9 cellular contexts compared by ENCODE assay signal in the genomic region with DNA sequence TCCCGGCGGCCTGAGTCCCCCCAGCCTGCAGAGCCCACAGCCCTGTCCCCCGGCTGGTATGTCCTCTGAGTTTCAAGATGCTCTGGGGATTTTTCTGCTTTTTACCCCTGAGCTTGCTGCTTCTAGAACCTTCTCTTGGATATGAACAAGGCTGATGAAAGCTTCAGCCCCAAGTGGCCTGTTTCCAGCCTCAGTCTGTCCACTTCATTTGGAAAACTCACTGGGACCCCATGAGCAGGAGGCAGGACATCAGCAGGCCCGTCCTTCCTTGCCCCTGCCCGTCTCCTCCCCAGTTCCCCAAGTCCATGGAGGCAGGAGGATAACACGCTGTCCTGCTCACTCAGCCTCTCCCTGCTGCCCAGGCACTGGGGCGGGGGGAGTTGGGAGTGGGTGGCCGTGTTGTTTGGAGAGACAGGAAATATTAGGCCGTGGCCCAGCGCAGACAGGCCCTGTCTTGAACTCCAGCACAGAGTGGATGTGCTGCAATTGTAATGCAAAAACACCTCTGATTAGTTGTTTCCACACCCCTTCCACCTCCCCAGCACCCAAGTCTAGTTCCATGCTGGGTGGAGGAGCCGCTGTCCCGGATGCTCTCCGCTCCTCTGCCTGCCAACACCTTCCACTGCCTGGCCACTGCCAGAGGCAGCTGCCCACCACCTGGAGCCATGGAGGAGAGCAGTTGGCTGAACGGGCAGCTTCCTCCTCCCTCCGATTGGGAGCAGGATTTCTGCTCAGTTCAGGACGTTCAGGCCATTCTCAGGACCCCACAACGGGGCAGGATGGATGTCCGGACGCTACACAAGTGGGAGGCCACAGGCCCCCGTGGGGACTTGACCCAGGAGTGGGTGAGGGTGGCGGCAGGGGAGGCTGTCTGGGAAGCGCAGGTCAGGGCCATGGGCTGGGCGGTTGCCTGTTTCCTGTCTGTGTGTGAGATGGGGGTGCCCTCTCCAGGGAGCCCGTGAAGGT.
DNase-seq lines count a peak whose midpoint lies in the region; ATAC-seq, FAIRE-seq and TF ChIP-seq lines count a peak whose summit lies in the region.
"Had no signal": no experiment of that assay in that cellular context is flagged by ENCODE, and none has a peak within 500 bp of the region (broad histone marks: within the 10 kb centered on the region; RNA-seq: fewer than 3 reads in every experiment).

No MANE protein-coding gene starts in this region.

- H3K27ac Mint-ChIP-seq in activated CD4-positive, alpha-beta T cell treated with anti-CD3 and anti-CD28 coated beads for 36 hours = no peak overlapping the region
- no peak overlapping the region for H3K27ac Mint-ChIP-seq in activated CD4-positive, alpha-beta T cell treated with anti-CD3 and anti-CD28 coated beads, Interleukin-2, amount 10 ng/mL, durations not matched to agents 24 days and 14 days
- peak overlapping the region; percentile 59 for H3K27ac Mint-ChIP-seq in type B pancreatic cell
- H3K27ac Mint-ChIP-seq: memory B cell had no signal

- peak; percentile 3 for DNase-seq in activated CD4-positive, alpha-beta T cell treated with anti-CD3 and anti-CD28 coated beads for 36 hours
- no peak for DNase-seq in activated CD4-positive, alpha-beta T cell treated with anti-CD3 and anti-CD28 coated beads, Interleukin-2, amount 10 ng/mL, durations not matched to agents 24 days and 14 days
- peak; percentile 93 for DNase-seq in bronchial epithelial cell (ENCODE audit: low read depth)
- no peak for DNase-seq in type B pancreatic cell (ENCODE audit: extremely low spot score, unreplicated experiment)
- DNase-seq in KBM-7 = no peak
- DNase-seq in central memory CD4-positive, alpha-beta T cell = no peak
- no peak for DNase-seq in GM19240 (ENCODE audit: insufficient read length, low spot score)

- H3K36me3 Mint-ChIP-seq in activated CD4-positive, alpha-beta T cell treated with anti-CD3 and anti-CD28 coated beads for 36 hours (ENCODE audit: low read depth) = no peaks in the 10 kb centered on the region
- H3K36me3 Mint-ChIP-seq in activated CD4-positive, alpha-beta T cell treated with anti-CD3 and anti-CD28 coated beads, Interleukin-2, amount 10 ng/mL, durations not matched to agents 24 days and 14 days (ENCODE audit: low read depth) = no peaks in the 10 kb centered on the region
- no peaks in the 10 kb centered on the region for H3K36me3 Mint-ChIP-seq in type B pancreatic cell
- H3K36me3 Mint-ChIP-seq: memory B cell had no signal

- TF ChIP-seq CTCF in bronchial epithelial cell (IDR thresholded peaks at IDR 0.05; ENCODE audit: insufficient read depth, low read length, severe bottlenecking) (no peak), liver (IDR thresholded peaks at IDR 0.05; ENCODE audit: low read depth, low read length, missing input control) (no peak), type B pancreatic cell (conservative IDR thresholded peaks at IDR 0.05) (no peak)

- H3K27ac ChIP-seq in liver (ENCODE audit: low read depth in 1 of 2, low read length in 2 of 2) = no peak overlapping the region

- H3K9me3 Mint-ChIP-seq in activated CD4-positive, alpha-beta T cell treated with anti-CD3 and anti-CD28 coated beads for 36 hours (ENCODE audit: low read depth) = no peaks in the 10 kb centered on the region
- H3K9me3 Mint-ChIP-seq in activated CD4-positive, alpha-beta T cell treated with anti-CD3 and anti-CD28 coated beads, Interleukin-2, amount 10 ng/mL, durations not matched to agents 24 days and 14 days = no peaks in the 10 kb centered on the region
- H3K9me3 Mint-ChIP-seq in type B pancreatic cell = no peaks in the 10 kb centered on the region
- H3K9me3 Mint-ChIP-seq: memory B cell had no signal

- FAIRE-seq in bronchial epithelial cell (lab: Jason Lieb, UNC) = peak; percentile 83

- H3K9ac ChIP-seq in liver (ENCODE audit: low read depth in 1 of 2, low read length in 2 of 2) = no peak overlapping the region

- no peaks in the 10 kb centered on the region for H3K27me3 ChIP-seq in bronchial epithelial cell (ENCODE audit: control insufficient read depth, insufficient read depth, low read length)
- H3K27me3 ChIP-seq in liver (ENCODE audit: control insufficient read depth in 4 of 4, insufficient read depth in 4 of 4, low read length in 3 of 4) = no peaks in the 10 kb centered on the region

- H3K4me3 ChIP-seq in bronchial epithelial cell (ENCODE audit: low read depth, low read length) = peak overlapping the region; percentile 12
- H3K4me3 ChIP-seq in liver (ENCODE audit: low read depth in 1 of 3, low read length in 3 of 3) = no peak overlapping the region

- in situ Hi-C loops in KBM-7 (cut with MboI; ENCODE audit: low pct_unique_long_range_greater_than_20kb, low sequenced_read_pairs) = no loop called here

- H3K4me3 Mint-ChIP-seq in activated CD4-positive, alpha-beta T cell treated with anti-CD3 and anti-CD28 coated beads for 36 hours = no peak overlapping the region
- H3K4me3 Mint-ChIP-seq in activated CD4-positive, alpha-beta T cell treated with anti-CD3 and anti-CD28 coated beads, Interleukin-2, amount 10 ng/mL, durations not matched to agents 24 days and 14 days = no peak overlapping the region
- peak overlapping the region; percentile 44 for H3K4me3 Mint-ChIP-seq in type B pancreatic cell
- H3K4me3 Mint-ChIP-seq: memory B cell had no signal

- no peak for ATAC-seq in activated CD4-positive, alpha-beta T cell treated with anti-CD3 and anti-CD28 coated beads for 36 hours

- intact Hi-C loops in activated CD4-positive, alpha-beta T cell treated with anti-CD3 and anti-CD28 coated beads for 36 hours (cut with DNase I, micrococcal nuclease) = no loop called here
- intact Hi-C loops in activated CD4-positive, alpha-beta T cell treated with anti-CD3 and anti-CD28 coated beads, Interleukin-2, amount 10 ng/mL, durations not matched to agents 24 days and 14 days (cut with micrococcal nuclease) = no loop called here

- H3K4me1 ChIP-seq in liver (ENCODE audit: control insufficient read depth in 4 of 4, insufficient read depth in 4 of 4, low read length in 3 of 4) = peaks cover 0 to under 1% (median 0%) of the 10 kb centered on the region in 4 donors

- H3K36me3 ChIP-seq in bronchial epithelial cell (ENCODE audit: control insufficient read depth, insufficient read depth, low read length) (no peaks in the 10 kb centered on the region), liver (ENCODE audit: control insufficient read depth in 4 of 4, insufficient read depth in 3 of 4, low read depth in 1 of 4, low read length in 3 of 4) (no peaks in the 10 kb centered on the region)

- H3K4me1 Mint-ChIP-seq in activated CD4-positive, alpha-beta T cell treated with anti-CD3 and anti-CD28 coated beads for 36 hours = no peaks in the 10 kb centered on the region
- no peaks in the 10 kb centered on the region for H3K4me1 Mint-ChIP-seq in activated CD4-positive, alpha-beta T cell treated with anti-CD3 and anti-CD28 coated beads, Interleukin-2, amount 10 ng/mL, durations not matched to agents 24 days and 14 days
- H3K4me1 Mint-ChIP-seq in type B pancreatic cell (ENCODE audit: unreplicated experiment) = peaks cover 36% of the 10 kb centered on the region

- H3K9me3 ChIP-seq in liver (ENCODE audit: control insufficient read depth in 4 of 4, low read length in 3 of 4) = no peaks in the 10 kb centered on the region

- 78% methylated on average over 24 of the region's 24 CpGs for WGBS in liver

- H3K27me3 Mint-ChIP-seq in activated CD4-positive, alpha-beta T cell treated with anti-CD3 and anti-CD28 coated beads for 36 hours = no peaks in the 10 kb centered on the region
- H3K27me3 Mint-ChIP-seq in activated CD4-positive, alpha-beta T cell treated with anti-CD3 and anti-CD28 coated beads, Interleukin-2, amount 10 ng/mL, durations not matched to agents 24 days and 14 days = no peaks in the 10 kb centered on the region
- no peaks in the 10 kb centered on the region for H3K27me3 Mint-ChIP-seq in type B pancreatic cell

- CTCF ChIA-PET in activated CD4-positive, alpha-beta T cell treated with anti-CD3 and anti-CD28 coated beads for 36 hours (lab: Charles Lee) = interaction anchor here (1.4 to 1.5 kb wide), 2 partner anchors 214 to 220 kb away, joined by 4 to 8 read pairs; no protein-coding TSS in a partner anchor

- POLR2A ChIA-PET in activated CD4-positive, alpha-beta T cell treated with anti-CD3 and anti-CD28 coated beads for 36 hours (lab: Charles Lee) = no interaction called here

- no peak for TF ChIP-seq RAD21 in liver (IDR thresholded peaks at IDR 0.05)

TF ChIP-seq in liver, 16 proteins besides CTCF, POLR2A, EP300 and RAD21:
- no peak for TF ChIP-seq FOXA2 (IDR thresholded peaks at IDR 0.05)
- peak; percentile 28 for TF ChIP-seq NR2F2 (IDR thresholded peaks at IDR 0.05)

Comparison
In these comparisons a context has a peak if more than half of its experiments do, and no peak if none do; other contexts are left out.
1. DNase-seq: peak in activated CD4-positive, alpha-beta T cell treated with anti-CD3 and anti-CD28 coated beads for 36 hours (single experiment) and bronchial epithelial cell (single experiment); none in activated CD4-positive, alpha-beta T cell treated with anti-CD3 and anti-CD28 coated beads, Interleukin-2, amount 10 ng/mL, durations not matched to agents 24 days and 14 days (single experiment), type B pancreatic cell (single experiment), KBM-7 (single experiment), central memory CD4-positive, alpha-beta T cell (single experiment) and GM19240 (single experiment).